In genomic region chr2:197805598-197806316, GRCh38 we compare ENCODE assay signal across 8 cellular contexts. TPM values are rescaled to one million over a fixed set of nuclear protein-coding genes. Genes with fewer than 3 reads are reported as not detected.
DNase-seq lines count a peak whose midpoint lies in the region; ATAC-seq and TF ChIP-seq lines count a peak whose summit lies in the region.

No MANE protein-coding gene starts in this region.

- H3K36me3 Mint-ChIP-seq in T-cell = no peaks in the 10 kb centered on the region

- 34% methylated on average over 11 of the region's 11 CpGs for WGBS in prostate gland

- H3K27ac ChIP-seq in DND-41 (ENCODE audit: low read length) (no peak overlapping the region; the same call in 1 of the 2 replicates), prostate gland (peak overlapping the region; percentile 68 to 74)

- TF ChIP-seq CTCF in DND-41 (IDR thresholded peaks at IDR 0.05; ENCODE audit: borderline replicate concordance, extremely low read depth, low read length, poor library complexity, severe bottlenecking) = no peak
- no peak for TF ChIP-seq CTCF in fibroblast of the aortic adventitia (IDR thresholded peaks at IDR 0.05; ENCODE audit: insufficient read depth, low read length)
- TF ChIP-seq CTCF in prostate gland (IDR thresholded peaks at IDR 0.05) = no peak

- H3K4me1 ChIP-seq in DND-41 (ENCODE audit: insufficient read depth, low read length) (peaks cover 44% of the 10 kb centered on the region), prostate gland (replicated peaks) (peaks cover 4% of the 10 kb centered on the region)

- H3K36me3 ChIP-seq in DND-41 (ENCODE audit: insufficient read depth, low read length) (no peaks in the 10 kb centered on the region), prostate gland (no peaks in the 10 kb centered on the region)

- H3K27me3 Mint-ChIP-seq in T-cell = peaks cover 0 to 4% of the 10 kb centered on the region in 2 donors

- no peak for ATAC-seq in DND-41 (ENCODE audit: insufficient read depth, low read depth)
- ATAC-seq in T-cell (replicated peaks in 1 of 4) = no peak
- no peak for ATAC-seq in GM19463 (IDR thresholded peaks at IDR 0.05; ENCODE audit: unreplicated experiment)
- ATAC-seq in HG02981 (IDR thresholded peaks at IDR 0.05; ENCODE audit: unreplicated experiment) = no peak

- peak overlapping the region; percentile 76 to 87 (median 86) for H3K4me3 Mint-ChIP-seq in T-cell

- H3K4me3 ChIP-seq in DND-41 (ENCODE audit: low read depth in 1 of 2, low read length in 2 of 2) (peak overlapping the region; percentile 52 to 64; a peak in 3 of 4 replicates), fibroblast of the aortic adventitia (ENCODE audit: low read depth, low read length) (peak overlapping the region; percentile 82), prostate gland (peak overlapping the region; percentile 70 to 75)

- peaks cover 18% of the 10 kb centered on the region for H3K27me3 ChIP-seq in DND-41 (ENCODE audit: insufficient read depth, low read length, poor library complexity)
- H3K27me3 ChIP-seq in prostate gland (replicated peaks; ENCODE audit: insufficient read depth) = no peaks in the 10 kb centered on the region

- intact Hi-C loops in prostate gland (cut with DNase I) = loop anchor here (10.0 kb wide), 3 partner anchors 119 to 419 kb away; no protein-coding TSS in a partner anchor

- peaks cover 59 to 65% (median 64%) of the 10 kb centered on the region in 3 donors for H3K4me1 Mint-ChIP-seq in T-cell

- no peak for TF ChIP-seq POLR2A in prostate gland (IDR thresholded peaks at IDR 0.05)

- no peaks in the 10 kb centered on the region for H3K79me2 ChIP-seq in DND-41 (ENCODE audit: insufficient read depth, low read length)

- peak overlapping the region; percentile 67 for H3K9ac ChIP-seq in DND-41 (ENCODE audit: low read depth, low read length)

- peak overlapping the region; percentile 96 for H3K4me2 ChIP-seq in DND-41 (ENCODE audit: insufficient read depth, low read length)

- peak overlapping the region; percentile 75 to 84 for H3K27ac Mint-ChIP-seq in T-cell

- POLR2A ChIA-PET in T-cell (lab: Charles Lee) = no interaction called here

- DNase-seq in DND-41 (no peak), T-cell (no peak), fibroblast of the aortic adventitia (ENCODE audit: low read depth) (peak; percentile 38), prostate gland (ENCODE audit: low spot score) (no peak), NOMO-1 treated with dmso at 0.1 percent for 144 hours (lab: John Stamatoyannopoulos, UW; ENCODE audit: unreplicated experiment) (no peak), hepatic stellate cell (ENCODE audit: low spot score) (no peak)

- no peaks in the 10 kb centered on the region for H4K20me1 ChIP-seq in DND-41 (ENCODE audit: insufficient read depth, low read length)

- CTCF ChIA-PET in T-cell (lab: Charles Lee) = interaction anchor here (0.6 to 2.1 kb wide), 8 partner anchors 12 to 492 kb away, joined by 3 to 12 read pairs (median 4); no protein-coding TSS in a partner anchor

- H3K9me3 Mint-ChIP-seq in T-cell = no peaks in the 10 kb centered on the region

- H3K9me3 ChIP-seq in DND-41 (ENCODE audit: insufficient read depth, low read length, severe bottlenecking) (no peaks in the 10 kb centered on the region), prostate gland (no peaks in the 10 kb centered on the region)

- H2AFZ ChIP-seq in DND-41 (ENCODE audit: low read depth, low read length) = 0 out of 2 replicates have a peak overlapping the region, but pooled peaks have one; percentile 66

RNA-seq across cellular contexts. Expression of gene PLCL1, which starts 1.4 kb away (rescaled TPM):
- total RNA-seq in T-cell (10 to 100 TPM; 15.3 to 24.7 (median 20.3) TPM), fibroblast of the aortic adventitia (ENCODE audit: low replicate concordance) (12.4 and 17.7 TPM in 2 replicates), prostate gland (1 to 10 TPM; 6.7 to 6.8 TPM)

RNA-seq across cellular contexts. Expression of gene BOLL, which starts 20.6 kb away (rescaled TPM):
- not detected for total RNA-seq in T-cell
- not detected in 2 replicates for total RNA-seq in fibroblast of the aortic adventitia (ENCODE audit: low replicate concordance)
- 10 to 100 TPM in 1 of 2 donors, not detected in 1; 13.9 TPM for total RNA-seq in prostate gland
